In the genomic region with DNA sequence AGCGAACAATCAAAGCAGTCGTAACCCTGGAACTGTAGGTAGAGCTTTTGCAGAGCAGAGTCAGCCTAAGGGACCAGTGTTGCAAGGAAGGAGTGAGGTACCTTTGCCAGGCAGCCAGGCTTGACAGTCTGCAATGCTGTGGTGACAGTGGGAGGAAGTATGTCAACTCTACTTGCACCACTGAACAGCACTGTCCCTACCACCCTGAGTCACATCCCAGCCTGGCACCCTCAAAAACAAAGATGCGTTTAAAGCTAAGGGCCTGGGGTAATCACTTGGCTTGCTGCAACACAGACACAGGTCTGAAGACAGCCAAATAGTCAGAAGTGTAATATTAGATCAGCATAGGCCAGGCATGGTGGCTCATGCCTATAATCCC, we compare ENCODE assay signal across 25 cellular contexts.
A peak's percentile ranks its signal among the peaks of the same experiment; 100 is the strongest.
DNase-seq lines count a peak whose midpoint lies in the region; ATAC-seq and TF ChIP-seq lines count a peak whose summit lies in the region.
"Had no signal": no experiment of that assay in that cellular context is flagged by ENCODE, and none has a peak within 500 bp of the region (broad histone marks: within the 10 kb centered on the region; RNA-seq: fewer than 3 reads in every experiment).

No MANE protein-coding gene starts in this region.

- ATAC-seq in Right ventricle myocardium inferior (peak; percentile 31), left ventricle myocardium superior (no peak), HG02840 (IDR thresholded peaks at IDR 0.05; ENCODE audit: low FRiP score, unreplicated experiment) (no peak)
- peak; percentile 99 for ATAC-seq in stimulated activated memory B cell treated with anti-CD40 and anti-IgM and Interleukin-4, amounts not matched to agents 10 μg/mL and 1 μg/mL and 100 μg/mL, for 72 hours
- ATAC-seq: A549; activated CD4-positive, alpha-beta T cell treated with anti-CD3 and anti-CD28 coated beads for 36 hours; activated T-cell treated with anti-CD3 and anti-CD28 coated beads, Interleukin-2, amount 50 U/mL, for 4 hours; body of pancreas had no signal

- H3K4me1 Mint-ChIP-seq in stimulated activated memory B cell treated with anti-CD40 and anti-IgM and Interleukin-4, amounts not matched to agents 10 μg/mL and 1 μg/mL and 100 μg/mL, for 72 hours, result peaks cover 26% of the 10 kb centered on the region
- H3K4me1 Mint-ChIP-seq: activated CD4-positive, alpha-beta T cell treated with anti-CD3 and anti-CD28 coated beads for 36 hours had no signal

- intact Hi-C loops in Right ventricle myocardium inferior (cut with DNase I), result no loop called here
- intact Hi-C loops in left ventricle myocardium superior (cut with micrococcal nuclease), result no loop called here

- no peak for TF ChIP-seq CTCF in NB4 (IDR thresholded peaks at IDR 0.05; ENCODE audit: low read depth, low read length)

- H3K4me3 Mint-ChIP-seq in stimulated activated memory B cell treated with anti-CD40 and anti-IgM and Interleukin-4, amounts not matched to agents 10 μg/mL and 1 μg/mL and 100 μg/mL, for 72 hours, result no peak overlapping the region
- H3K4me3 Mint-ChIP-seq: activated CD4-positive, alpha-beta T cell treated with anti-CD3 and anti-CD28 coated beads for 36 hours; activated T-cell treated with anti-CD3 and anti-CD28 coated beads, Interleukin-2, amount 50 U/mL, for 4 hours; T-helper 1 cell treated with Interleukin-12 subunit alpha and Interleukin-12 subunit beta and Interleukin-4 antibody, amounts not matched to agents 30 μg/mL and 1 μg/mL, for 36 hours had no signal

- H3K27me3 Mint-ChIP-seq in stimulated activated memory B cell treated with anti-CD40 and anti-IgM and Interleukin-4, amounts not matched to agents 10 μg/mL and 1 μg/mL and 100 μg/mL, for 72 hours, result no peaks in the 10 kb centered on the region
- H3K27me3 Mint-ChIP-seq: activated CD4-positive, alpha-beta T cell treated with anti-CD3 and anti-CD28 coated beads for 36 hours had no signal

- in situ Hi-C loops in G401 (cut with HindIII; ENCODE audit: low sequenced_read_pairs), result no loop called here

- H3K4me3 ChIP-seq in NB4 (ENCODE audit: low read depth, low read length), result no peak overlapping the region
- H3K4me3 ChIP-seq: A549, body of pancreas, tibial artery had no signal

- DNase-seq in Right ventricle myocardium inferior (ENCODE audit: missing footprints), result no peak
- no peak for DNase-seq in left ventricle myocardium superior
- peak; percentile 4 for DNase-seq in NB4 (ENCODE audit: low read depth)
- DNase-seq in kidney tubule cell (ENCODE audit: low spot score), result peak; percentile 81
- no peak for DNase-seq in NCI-H1436 (lab: John Stamatoyannopoulos, UW)
- no peak for DNase-seq in G401 (ENCODE audit: low spot score)
- DNase-seq: activated CD4-positive, alpha-beta T cell treated with anti-CD3 and anti-CD28 coated beads for 36 hours; activated T-cell treated with anti-CD3 and anti-CD28 coated beads, Interleukin-2, amount 50 U/mL, for 4 hours; body of pancreas; cerebellar nuclear complex; DMS53; H7; head of caudate nucleus; kidney; mammary epithelial cell; NCI-H1417; NCI-H2081 treated with DMSO at 0.1 percent for 48 hours; NCI-H446; NCI-H82; SK-N-SH; tibial artery had no signal

- TF ChIP-seq POLR2A in NB4 (IDR thresholded peaks at IDR 0.05; ENCODE audit: extremely low read depth, insufficient read length), result no peak

- no peak overlapping the region for H3K27ac Mint-ChIP-seq in stimulated activated memory B cell treated with anti-CD40 and anti-IgM and Interleukin-4, amounts not matched to agents 10 μg/mL and 1 μg/mL and 100 μg/mL, for 72 hours
- H3K27ac Mint-ChIP-seq: activated CD4-positive, alpha-beta T cell treated with anti-CD3 and anti-CD28 coated beads for 36 hours; T-helper 1 cell treated with Interleukin-12 subunit alpha and Interleukin-12 subunit beta and Interleukin-4 antibody, amounts not matched to agents 30 μg/mL and 1 μg/mL, for 36 hours had no signal

- H3K9me3 Mint-ChIP-seq in stimulated activated memory B cell treated with anti-CD40 and anti-IgM and Interleukin-4, amounts not matched to agents 10 μg/mL and 1 μg/mL and 100 μg/mL, for 72 hours, result peaks cover 4% of the 10 kb centered on the region

- peaks cover 36% of the 10 kb centered on the region for H3K36me3 Mint-ChIP-seq in stimulated activated memory B cell treated with anti-CD40 and anti-IgM and Interleukin-4, amounts not matched to agents 10 μg/mL and 1 μg/mL and 100 μg/mL, for 72 hours

Comparison
In these comparisons a context has a peak if more than half of its experiments do, and no peak if none do; other contexts are left out.
1. ATAC-seq: peak in Right ventricle myocardium inferior (single experiment) and stimulated activated memory B cell treated with anti-CD40 and anti-IgM and Interleukin-4, amounts not matched to agents 10 μg/mL and 1 μg/mL and 100 μg/mL, for 72 hours (single experiment); none in left ventricle myocardium superior (single experiment) and HG02840 (single experiment).
2. DNase-seq: peak in NB4 (single experiment) and kidney tubule cell (single experiment); none in Right ventricle myocardium inferior (single experiment), left ventricle myocardium superior (single experiment), NCI-H1436 (single experiment) and G401 (single experiment).